ENCODE assay signal across 8 cellular contexts in the genomic region with DNA sequence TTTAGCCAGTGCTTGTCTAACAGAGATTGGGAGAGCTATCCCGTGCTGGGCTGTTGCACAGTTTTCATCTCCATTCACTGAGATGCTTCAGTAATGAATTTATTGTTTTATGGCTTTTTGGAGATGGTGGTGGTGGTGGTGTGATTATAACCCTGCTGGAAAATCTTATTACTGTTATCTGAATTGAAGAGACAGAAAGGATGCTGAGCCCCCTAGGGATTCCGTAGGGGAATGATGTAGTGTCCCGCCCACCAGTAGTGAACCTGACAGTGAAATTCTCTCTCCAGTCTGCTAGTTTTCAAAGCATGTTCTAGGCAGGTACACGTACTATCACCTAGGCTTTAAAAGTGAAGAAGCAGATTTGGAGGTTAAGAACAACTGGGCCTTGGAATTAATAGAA. TPM values are rescaled to one million over a fixed set of nuclear protein-coding genes. Genes with fewer than 3 reads are reported as not detected.
DNase-seq lines count a peak whose midpoint lies in the region; ATAC-seq and TF ChIP-seq lines count a peak whose summit lies in the region.

No MANE protein-coding gene starts in this region.

- peaks cover 12% of the 10 kb centered on the region for H3K36me3 ChIP-seq in brain microvascular endothelial cell (replicated peaks)
- H3K36me3 ChIP-seq in mesodermal cell (ENCODE audit: control insufficient read depth, insufficient read depth, low read length), result peaks cover 26% of the 10 kb centered on the region
- no peaks in the 10 kb centered on the region for H3K36me3 ChIP-seq in effector memory CD4-positive, alpha-beta T cell (ENCODE audit: control insufficient read depth, insufficient read depth, low read length)

- H3K27ac ChIP-seq in brain microvascular endothelial cell, result peak overlapping the region; percentile 99
- peak overlapping the region; percentile 91 for H3K27ac ChIP-seq in mesodermal cell (ENCODE audit: low read depth, low read length, severe bottlenecking)
- H3K27ac ChIP-seq in effector memory CD4-positive, alpha-beta T cell (ENCODE audit: insufficient read depth, low read length, poor library complexity, severe bottlenecking), result no peak overlapping the region

- ATAC-seq in HG03280 (IDR thresholded peaks at IDR 0.05; ENCODE audit: unreplicated experiment), result no peak
- ATAC-seq in HG03139 (IDR thresholded peaks at IDR 0.05; ENCODE audit: unreplicated experiment), result no peak

- H3K4me3 ChIP-seq in HFF-Myc (replicated peaks; ENCODE audit: low read depth, low read length) (peak overlapping the region; percentile 88), brain microvascular endothelial cell (ENCODE audit: low read depth, low read length) (peak overlapping the region; percentile 78), mesodermal cell (ENCODE audit: extremely low read depth, insufficient read depth, low read length, poor library complexity, severe bottlenecking) (peak overlapping the region; percentile 91)
- H3K4me3 ChIP-seq in effector memory CD4-positive, alpha-beta T cell (ENCODE audit: insufficient read depth, low read depth, low read length, poor library complexity, severe bottlenecking), result no peak overlapping the region

- H3K4me1 ChIP-seq in mesodermal cell (ENCODE audit: control insufficient read depth, insufficient read depth, low read length, poor library complexity, severe bottlenecking), result no peaks in the 10 kb centered on the region
- peaks cover 15% of the 10 kb centered on the region for H3K4me1 ChIP-seq in effector memory CD4-positive, alpha-beta T cell (ENCODE audit: control insufficient read depth, insufficient read depth, low read length, poor library complexity, severe bottlenecking)

- DNase-seq in AG09319 (ENCODE audit: extremely low read depth, low read depth) (no peak), HFF-Myc (ENCODE audit: extremely low read depth, low read depth) (no peak), brain microvascular endothelial cell (peak; percentile 62), GM19240 (ENCODE audit: insufficient read length, low spot score) (no peak)
- no peak for DNase-seq in effector memory CD4-positive, alpha-beta T cell

- H3K9me3 ChIP-seq in mesodermal cell (ENCODE audit: control insufficient read depth, low read length), result no peaks in the 10 kb centered on the region
- no peaks in the 10 kb centered on the region for H3K9me3 ChIP-seq in effector memory CD4-positive, alpha-beta T cell (ENCODE audit: control insufficient read depth, low read length)

- TF ChIP-seq CTCF in AG09319 (IDR thresholded peaks at IDR 0.05; ENCODE audit: low read depth, low read length) (peak; percentile 12; the same call in 1 of the 2 replicates), HFF-Myc (IDR thresholded peaks at IDR 0.05; ENCODE audit: low read depth, low read length, missing control alignments) (peak; percentile 15), brain microvascular endothelial cell (IDR thresholded peaks at IDR 0.05; ENCODE audit: low read depth, low read length, missing control alignments) (peak; percentile 53)

- in situ Hi-C loops in brain microvascular endothelial cell (cut with HindIII; ENCODE audit: low pct_ligation_motif_present, low sequenced_read_pairs), result no loop called here

- WGBS in mesodermal cell (ENCODE audit: insufficient coverage in 2 of 2), 2 experiments, result 20% methylated on average over 1 to 3 of the region's 4 CpGs

- no peaks in the 10 kb centered on the region for H3K27me3 ChIP-seq in brain microvascular endothelial cell (replicated peaks)
- peaks cover 5% of the 10 kb centered on the region for H3K27me3 ChIP-seq in effector memory CD4-positive, alpha-beta T cell (replicated peaks; ENCODE audit: control insufficient read depth, insufficient read depth, low read length, poor library complexity, severe bottlenecking)

RNA-seq across cellular contexts. Expression of a gene that starts 1.9 kb away (rescaled TPM):
- polyA plus RNA-seq in mesodermal cell (2013, experiment 1 of 2), result 76.7 TPM
- polyA plus RNA-seq in mesodermal cell (2013, experiment 2 of 2), result 79.3 TPM
